10 cellular contexts compared by ENCODE assay signal in the genomic region with DNA sequence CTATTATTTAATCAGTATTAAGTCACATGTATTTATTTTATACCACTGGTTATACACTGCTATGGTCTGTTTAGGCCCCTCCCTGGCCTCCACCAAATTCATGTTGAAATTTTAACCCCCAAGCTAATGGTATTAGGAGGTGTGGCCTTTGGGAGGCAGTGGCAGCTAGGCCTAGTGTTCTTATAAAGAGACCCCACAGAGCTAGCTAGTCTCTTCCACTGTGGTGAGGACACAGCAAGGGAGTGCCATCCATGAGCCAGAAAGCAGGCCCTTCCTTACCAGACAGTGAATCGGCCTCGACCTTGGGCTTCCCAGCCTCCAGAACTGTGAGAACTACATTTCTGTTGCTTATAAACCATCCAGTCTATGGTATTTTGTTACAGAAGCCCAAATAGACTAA.
"Had no signal": no experiment of that assay in that cellular context is flagged by ENCODE, and none has a peak within 500 bp of the region (broad histone marks: within the 10 kb centered on the region; RNA-seq: fewer than 3 reads in every experiment).

No MANE protein-coding gene starts in this region.

- ATAC-seq: pancreas, sciatic nerve had no signal

- H3K27ac ChIP-seq: pancreas, thyroid gland had no signal

- DNase-seq: activated B cell treated with CpG ODN at 0.5 μM for 24 hours; activated CD4-positive, alpha-beta T cell treated with anti-CD3 and anti-CD28 coated beads, Interleukin-2, amount 10 ng/mL, durations not matched to agents 7 days and 5 days; activated naive CD8-positive, alpha-beta T cell treated with anti-CD3 and anti-CD28 coated beads for 36 hours; effector memory CD4-positive, alpha-beta T cell; head of caudate nucleus; mammary epithelial cell; naive B cell; pancreas; thyroid gland had no signal

- H3K27me3 ChIP-seq: pancreas, thyroid gland had no signal

- H3K4me3 ChIP-seq: pancreas, thyroid gland had no signal

- H3K9me3 ChIP-seq: pancreas, thyroid gland had no signal

- H3K36me3 ChIP-seq: pancreas had no signal

- H3K4me1 ChIP-seq: pancreas, thyroid gland had no signal
